10 cellular contexts compared by ENCODE assay signal in genomic region chr6:111715321-111715720, GRCh38.
DNase-seq lines count a peak whose midpoint lies in the region; ATAC-seq and TF ChIP-seq lines count a peak whose summit lies in the region.
"Had no signal": no experiment of that assay in that cellular context is flagged by ENCODE, and none has a peak within 500 bp of the region (broad histone marks: within the 10 kb centered on the region; RNA-seq: fewer than 3 reads in every experiment).

No MANE protein-coding gene starts in this region.

- intact Hi-C loops in adrenal gland (cut with DNase I) = loop anchor here in 1 of 2 donors (10.0 kb wide), 1 partner anchor 159 kb away; the partner anchor contains the start of gene FYN

- no peak for TF ChIP-seq POLR2A in adrenal gland (IDR thresholded peaks at IDR 0.05)

- H3K36me3 ChIP-seq in SK-N-MC (ENCODE audit: insufficient read depth, low read length) = peaks cover 76% of the 10 kb centered on the region
- peaks cover 49% of the 10 kb centered on the region for H3K36me3 ChIP-seq in osteoblast (ENCODE audit: insufficient read depth, low read length)
- no peaks in the 10 kb centered on the region for H3K36me3 ChIP-seq in adrenal gland (replicated peaks in 1 of 2)

- TF ChIP-seq CTCF in osteoblast (IDR thresholded peaks at IDR 0.05; ENCODE audit: extremely low read depth, low read depth, low read length) (no peak), adrenal gland (IDR thresholded peaks at IDR 0.05) (no peak)

- WGBS in adrenal gland, 4 donors = 79 to 89% (median 84%) methylated on average over 3 to 6 of the region's 6 CpGs

- H3K9me3 ChIP-seq in SK-N-MC (ENCODE audit: low read depth, low read length) (no peaks in the 10 kb centered on the region), osteoblast (ENCODE audit: low read depth, low read length) (no peaks in the 10 kb centered on the region), adrenal gland (replicated peaks in 1 of 3) (no peaks in the 10 kb centered on the region)
- H3K9me3 ChIP-seq: esophagus muscularis mucosa had no signal

- H3K4me1 ChIP-seq in osteoblast (ENCODE audit: insufficient read depth, low read length) (peaks cover 3% of the 10 kb centered on the region), adrenal gland (replicated peaks in 1 of 2) (peaks cover 0 to 4% of the 10 kb centered on the region in 2 donors)

- no peak overlapping the region for H2AFZ ChIP-seq in osteoblast (ENCODE audit: low read length)

- no peaks in the 10 kb centered on the region for H4K20me1 ChIP-seq in osteoblast (ENCODE audit: insufficient read depth, low read length)

- ATAC-seq in activated naive CD4-positive, alpha-beta T cell treated with anti-CD3 and anti-CD28 coated beads, Interleukin-2, amount 50 U/mL, for 72 hours = peak; percentile 61 to 73

- H3K4me2 ChIP-seq in osteoblast (ENCODE audit: insufficient read depth, low read length) = no peak overlapping the region

- peaks cover 23% of the 10 kb centered on the region for H3K79me2 ChIP-seq in osteoblast (ENCODE audit: insufficient read depth, low read length)

- H3K36me3 Mint-ChIP-seq in activated naive CD4-positive, alpha-beta T cell treated with anti-CD3 and anti-CD28 coated beads, Interleukin-2, amount 50 U/mL, for 72 hours = peaks cover 47 to 77% of the 10 kb centered on the region in 2 donors

- H3K27me3 ChIP-seq in osteoblast (ENCODE audit: insufficient read depth, low read length) = no peaks in the 10 kb centered on the region
- H3K27me3 ChIP-seq in adrenal gland = no peaks in the 10 kb centered on the region
- H3K27me3 ChIP-seq: esophagus muscularis mucosa had no signal

- H3K27ac ChIP-seq in SK-N-MC (peak overlapping the region; percentile 46; the same call in 1 of the 2 replicates), osteoblast (ENCODE audit: low read depth, low read length) (no peak overlapping the region), adrenal gland (no peak overlapping the region)
- H3K27ac ChIP-seq: esophagus muscularis mucosa had no signal

- H3K9me3 Mint-ChIP-seq in activated naive CD4-positive, alpha-beta T cell treated with anti-CD3 and anti-CD28 coated beads, Interleukin-2, amount 50 U/mL, for 72 hours = no peaks in the 10 kb centered on the region

- DNase-seq in NCI-H1092 treated with DMSO at 0.1 percent for 48 hours (lab: John Stamatoyannopoulos, UW) (peak; percentile 54), SK-N-MC (ENCODE audit: low read depth, low spot score) (no peak), pons (ENCODE audit: low spot score) (peak; percentile 35), osteoblast (ENCODE audit: insufficient read length, low spot score, missing footprints) (no peak), adrenal gland (no peak), GDM1 (lab: John Stamatoyannopoulos, UW) (no peak)
- no peak for DNase-seq in activated naive CD4-positive, alpha-beta T cell treated with anti-CD3 and anti-CD28 coated beads, Interleukin-2, amount 50 U/mL, for 72 hours (ENCODE audit: low spot score in 2 of 2)
- DNase-seq: aorta, DND-41 had no signal

- no peak overlapping the region for H3K9ac ChIP-seq in SK-N-MC (ENCODE audit: insufficient read length)

- H3K27ac Mint-ChIP-seq in activated naive CD4-positive, alpha-beta T cell treated with anti-CD3 and anti-CD28 coated beads, Interleukin-2, amount 50 U/mL, for 72 hours = peak overlapping the region; percentile 81 to 86

- H3K4me3 ChIP-seq in SK-N-MC = no peak overlapping the region
- no peak overlapping the region for H3K4me3 ChIP-seq in osteoblast (ENCODE audit: insufficient read depth, low read length)
- no peak overlapping the region for H3K4me3 ChIP-seq in adrenal gland
- H3K4me3 ChIP-seq: esophagus muscularis mucosa had no signal

Comparison
In these comparisons a context has a peak if more than half of its experiments do, and no peak if none do; other contexts are left out.
1. DNase-seq: peak in NCI-H1092 treated with DMSO at 0.1 percent for 48 hours (single experiment) and pons (single experiment); none in SK-N-MC (single experiment), activated naive CD4-positive, alpha-beta T cell treated with anti-CD3 and anti-CD28 coated beads, Interleukin-2, amount 50 U/mL, for 72 hours (0 of 2), osteoblast (single experiment), adrenal gland (0 of 7) and GDM1 (single experiment).